Comparison of ENCODE assay signal across 22 cellular contexts in genomic region chr14:69471916-69472315, GRCh38. TPM values are rescaled to one million over a fixed set of nuclear protein-coding genes. Genes with fewer than 3 reads are reported as not detected.
DNase-seq lines count a peak whose midpoint lies in the region; ATAC-seq and TF ChIP-seq lines count a peak whose summit lies in the region.
"Had no signal": no experiment of that assay in that cellular context is flagged by ENCODE, and none has a peak within 500 bp of the region (broad histone marks: within the 10 kb centered on the region; RNA-seq: fewer than 3 reads in every experiment).

No MANE protein-coding gene starts in this region.

- H3K27ac ChIP-seq in A673 (ENCODE audit: low read depth, low read length, poor library complexity, severe bottlenecking), result no peak overlapping the region
- H3K27ac ChIP-seq: BLaER1, GM23248, HL-60, PC-9, RWPE1 had no signal

- peak; percentile 37 to 52 for ATAC-seq in activated naive CD4-positive, alpha-beta T cell treated with anti-CD3 and anti-CD28 coated beads, Interleukin-2, amount 50 U/mL, for 72 hours
- peak; percentile 91 for ATAC-seq in activated T-helper 17 cell treated with anti-CD3 and anti-CD28 coated beads, Interleukin-2, amount 50 U/mL, for 72 hours (replicated peaks)

- no peaks in the 10 kb centered on the region for H3K36me3 ChIP-seq in A673 (ENCODE audit: insufficient read depth, low read length, poor library complexity, severe bottlenecking)
- H3K36me3 ChIP-seq: BLaER1, HAP-1 had no signal

- H3K4me1 ChIP-seq in A673 (ENCODE audit: insufficient read depth, low read length, poor library complexity, severe bottlenecking), result no peaks in the 10 kb centered on the region
- H3K4me1 ChIP-seq: HAP-1 had no signal

- CTCF ChIA-PET in activated naive CD4-positive, alpha-beta T cell treated with anti-CD3 and anti-CD28 coated beads for 36 hours (lab: Charles Lee), result interaction anchor here (1.7 kb wide), 1 partner anchor 229 kb away, joined by 7 read pairs; no protein-coding TSS in a partner anchor
- CTCF ChIA-PET in A673 (lab: Charles Lee), result no interaction called here

- H3K36me3 Mint-ChIP-seq in activated naive CD4-positive, alpha-beta T cell treated with anti-CD3 and anti-CD28 coated beads, Interleukin-2, amount 50 U/mL, for 72 hours, result no peaks in the 10 kb centered on the region
- no peaks in the 10 kb centered on the region for H3K36me3 Mint-ChIP-seq in activated naive CD4-positive, alpha-beta T cell treated with anti-CD3 and anti-CD28 coated beads for 36 hours (ENCODE audit: low read depth)
- no peaks in the 10 kb centered on the region for H3K36me3 Mint-ChIP-seq in activated T-helper 17 cell treated with anti-CD3 and anti-CD28 coated beads, Interleukin-2, amount 50 U/mL, for 72 hours (ENCODE audit: low read depth)
- H3K36me3 Mint-ChIP-seq in neural crest cell (ENCODE audit: low read depth), result no peaks in the 10 kb centered on the region

- TF ChIP-seq CTCF in neural crest cell (conservative IDR thresholded peaks at IDR 0.05) (no peak), A673 (conservative IDR thresholded peaks at IDR 0.05; ENCODE audit: low read depth, low read length) (no peak)

- no peak for DNase-seq in activated naive CD4-positive, alpha-beta T cell treated with anti-CD3 and anti-CD28 coated beads, Interleukin-2, amount 50 U/mL, for 72 hours (ENCODE audit: low spot score in 2 of 2)
- no peak for DNase-seq in activated naive CD4-positive, alpha-beta T cell treated with anti-CD3 and anti-CD28 coated beads for 36 hours
- DNase-seq in neural crest cell (ENCODE audit: low read depth, low spot score) (no peak), NCI-H1105 treated with DMSO at 0.1 percent for 48 hours (lab: John Stamatoyannopoulos, UW) (no peak), A673 (ENCODE audit: low spot score) (no peak), NCI-H1694 treated with DMSO at 0.1 percent for 48 hours (lab: John Stamatoyannopoulos, UW) (no peak)
- DNase-seq: CD4-positive, alpha-beta T cell; COR-L47; DMS79; GM23248; KG1; NCI-H1105; NCI-H446 treated with DMSO at 0.1 percent for 48 hours; PC-9; SIG-M5; SK-N-SH had no signal

- no TSS peak for BruUV-seq in A673 (replicated peaks; lab: Mats Ljungman, UMichigan)

- H3K4me3 Mint-ChIP-seq in activated naive CD4-positive, alpha-beta T cell treated with anti-CD3 and anti-CD28 coated beads for 36 hours, result no peak overlapping the region
- H3K4me3 Mint-ChIP-seq in activated T-helper 17 cell treated with anti-CD3 and anti-CD28 coated beads, Interleukin-2, amount 50 U/mL, for 72 hours, result no peak overlapping the region
- H3K4me3 Mint-ChIP-seq in neural crest cell, result no peak overlapping the region
- H3K4me3 Mint-ChIP-seq: CD4-positive, alpha-beta T cell had no signal

- H3K9me3 ChIP-seq in A673 (ENCODE audit: low read depth, low read length, poor library complexity, severe bottlenecking), result no peaks in the 10 kb centered on the region
- H3K9me3 ChIP-seq: BLaER1, HAP-1, SK-N-SH had no signal

- POLR2A ChIA-PET in A673 (lab: Charles Lee; ENCODE audit: low non-redundant PET), result no interaction called here

- H3K9me3 Mint-ChIP-seq in activated naive CD4-positive, alpha-beta T cell treated with anti-CD3 and anti-CD28 coated beads, Interleukin-2, amount 50 U/mL, for 72 hours, result no peaks in the 10 kb centered on the region
- H3K9me3 Mint-ChIP-seq in activated naive CD4-positive, alpha-beta T cell treated with anti-CD3 and anti-CD28 coated beads for 36 hours, result no peaks in the 10 kb centered on the region
- no peaks in the 10 kb centered on the region for H3K9me3 Mint-ChIP-seq in activated T-helper 17 cell treated with anti-CD3 and anti-CD28 coated beads, Interleukin-2, amount 50 U/mL, for 72 hours
- peaks cover 3% of the 10 kb centered on the region for H3K9me3 Mint-ChIP-seq in neural crest cell
- H3K9me3 Mint-ChIP-seq: CD4-positive, alpha-beta T cell had no signal

- intact Hi-C loops in activated naive CD4-positive, alpha-beta T cell treated with anti-CD3 and anti-CD28 coated beads for 36 hours (cut with micrococcal nuclease), result no loop called here
- intact Hi-C loops in A673 (cut with micrococcal nuclease; ENCODE audit: unreplicated experiment), result no loop called here

- no peaks in the 10 kb centered on the region for H3K4me1 Mint-ChIP-seq in activated naive CD4-positive, alpha-beta T cell treated with anti-CD3 and anti-CD28 coated beads for 36 hours (ENCODE audit: low read depth)
- no peaks in the 10 kb centered on the region for H3K4me1 Mint-ChIP-seq in activated T-helper 17 cell treated with anti-CD3 and anti-CD28 coated beads, Interleukin-2, amount 50 U/mL, for 72 hours
- H3K4me1 Mint-ChIP-seq in neural crest cell, result no peaks in the 10 kb centered on the region

- peak overlapping the region in 1 of 2 donors; percentile 10 for H3K27ac Mint-ChIP-seq in activated naive CD4-positive, alpha-beta T cell treated with anti-CD3 and anti-CD28 coated beads, Interleukin-2, amount 50 U/mL, for 72 hours
- no peak overlapping the region for H3K27ac Mint-ChIP-seq in activated naive CD4-positive, alpha-beta T cell treated with anti-CD3 and anti-CD28 coated beads for 36 hours
- H3K27ac Mint-ChIP-seq in activated T-helper 17 cell treated with anti-CD3 and anti-CD28 coated beads, Interleukin-2, amount 50 U/mL, for 72 hours, result no peak overlapping the region
- H3K27ac Mint-ChIP-seq in neural crest cell (ENCODE audit: unreplicated experiment), result peak overlapping the region; percentile 57
- H3K27ac Mint-ChIP-seq: CD4-positive, alpha-beta T cell had no signal

- no peaks in the 10 kb centered on the region for H3K27me3 Mint-ChIP-seq in activated naive CD4-positive, alpha-beta T cell treated with anti-CD3 and anti-CD28 coated beads for 36 hours (ENCODE audit: low read depth)
- no peaks in the 10 kb centered on the region for H3K27me3 Mint-ChIP-seq in activated T-helper 17 cell treated with anti-CD3 and anti-CD28 coated beads, Interleukin-2, amount 50 U/mL, for 72 hours
- peaks cover 4% of the 10 kb centered on the region for H3K27me3 Mint-ChIP-seq in neural crest cell (ENCODE audit: low read depth)
- H3K27me3 Mint-ChIP-seq: CD4-positive, alpha-beta T cell had no signal

- H3K27me3 ChIP-seq in A673 (replicated peaks; ENCODE audit: insufficient read depth, low read depth, low read length, poor library complexity), result no peaks in the 10 kb centered on the region
- H3K27me3 ChIP-seq: BLaER1 had no signal

- H3K4me3 ChIP-seq in A673 (ENCODE audit: low read depth, low read length, poor library complexity, severe bottlenecking), result no peak overlapping the region
- H3K4me3 ChIP-seq: BLaER1, GM23248, HAP-1, PC-9 had no signal

RNA-seq across cellular contexts. Expression of gene PLEKHD1, which starts 12.6 kb away (rescaled TPM):
- under 1 TPM; 0.05 to 0.12 TPM for total RNA-seq in activated naive CD4-positive, alpha-beta T cell treated with anti-CD3 and anti-CD28 coated beads, Interleukin-2, amount 50 U/mL, for 72 hours
- total RNA-seq in activated naive CD4-positive, alpha-beta T cell treated with anti-CD3 and anti-CD28 coated beads for 36 hours, result not detected
- under 1 TPM; 0.11 to 0.19 TPM for total RNA-seq in activated T-helper 17 cell treated with anti-CD3 and anti-CD28 coated beads, Interleukin-2, amount 50 U/mL, for 72 hours
- total RNA-seq in neural crest cell (0.14 TPM in 1 of 2 replicates, not detected in the other), A673 (2021) (0.37 and 0.87 TPM in 2 replicates)
- total RNA-seq: GM23248, HT-29 had no signal
